14 cellular contexts compared by ENCODE assay signal in the genomic region with DNA sequence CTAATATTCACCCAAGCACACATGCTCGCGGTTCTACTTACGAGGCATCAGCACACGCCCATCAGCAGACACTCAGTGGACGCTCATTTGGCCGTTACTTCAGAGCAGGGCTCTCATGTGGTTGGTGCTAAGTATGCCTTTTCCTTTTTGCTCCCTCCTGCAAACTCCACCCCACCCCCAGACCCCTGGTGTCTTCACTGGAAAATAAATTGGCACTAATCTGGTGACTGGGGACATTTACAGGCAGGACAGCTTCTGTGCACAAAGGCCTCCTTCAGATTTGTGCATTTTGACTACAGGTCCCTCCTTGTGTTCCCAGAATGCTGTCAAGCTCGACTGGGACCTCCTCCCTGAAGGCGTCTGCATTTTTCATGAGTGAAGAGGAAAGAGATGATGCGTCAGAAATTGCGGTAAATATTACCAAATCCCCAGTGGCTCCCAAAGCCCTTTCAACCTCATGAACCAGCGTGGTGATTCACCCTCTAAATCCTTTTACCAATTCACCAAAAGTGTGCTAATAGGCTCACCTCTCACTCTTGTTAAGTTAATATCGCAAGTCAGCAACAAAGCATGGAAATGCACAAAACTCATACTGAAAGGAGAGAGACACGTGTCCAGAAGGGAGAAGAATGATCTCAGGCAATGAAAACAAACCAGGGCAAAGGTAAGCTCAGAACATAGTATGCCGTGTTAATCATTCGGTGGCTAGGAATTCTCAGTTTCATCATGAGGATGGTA.
A peak's percentile ranks its signal among the peaks of the same experiment; 100 is the strongest.
DNase-seq lines count a peak whose midpoint lies in the region; ATAC-seq, FAIRE-seq and TF ChIP-seq lines count a peak whose summit lies in the region.
"Had no signal": no experiment of that assay in that cellular context is flagged by ENCODE, and none has a peak within 500 bp of the region (broad histone marks: within the 10 kb centered on the region; RNA-seq: fewer than 3 reads in every experiment).

No MANE protein-coding gene starts in this region.

- H3K27ac ChIP-seq in GM23338 (ENCODE audit: low read depth), result no peak overlapping the region
- no peak overlapping the region for H3K27ac ChIP-seq in HepG2 (ENCODE audit: extremely low read length, insufficient read depth, low read length)
- H3K27ac ChIP-seq: right atrium auricular region, suprapubic skin had no signal

- H3K4me3 ChIP-seq in GM23338 (peak overlapping the region; percentile 39; the same call in 1 of the 2 replicates), skeletal muscle satellite cell (ENCODE audit: low read length) (peak overlapping the region; percentile 11), HepG2 (replicated peaks in 1 of 3; ENCODE audit: insufficient read depth in 1 of 3, low read depth in 2 of 3, low read length in 3 of 3) (no peak overlapping the region)
- H3K4me3 ChIP-seq: right atrium auricular region, suprapubic skin had no signal

- H2AFZ ChIP-seq in GM23338 (no peak overlapping the region), HepG2 (ENCODE audit: low read length) (no peak overlapping the region)

- H3K4me1 ChIP-seq in GM23338 (ENCODE audit: insufficient read depth) (peaks cover 58% of the 10 kb centered on the region), skeletal muscle satellite cell (ENCODE audit: control insufficient read depth, insufficient read depth, low read length) (peaks cover 7% of the 10 kb centered on the region), HepG2 (ENCODE audit: insufficient read depth, low read length) (no peaks in the 10 kb centered on the region)
- H3K4me1 ChIP-seq: right atrium auricular region, suprapubic skin had no signal

- H3K9ac ChIP-seq in skeletal muscle satellite cell (ENCODE audit: low read depth, low read length) (no peak overlapping the region), HepG2 (ENCODE audit: insufficient read depth, low read depth, low read length) (no peak overlapping the region)

- H4K20me1 ChIP-seq in GM23338 (replicated peaks; ENCODE audit: insufficient read depth) (no peaks in the 10 kb centered on the region), HepG2 (ENCODE audit: insufficient read depth, low read length) (no peaks in the 10 kb centered on the region)

- POLR2A ChIA-PET in HepG2 (lab: Yijun Ruan, JAX), result no interaction called here

- peak overlapping the region; percentile 16 for H3K4me2 ChIP-seq in GM23338
- H3K4me2 ChIP-seq in skeletal muscle satellite cell (ENCODE audit: low read length), result no peak overlapping the region
- H3K4me2 ChIP-seq in HepG2 (ENCODE audit: low read depth, low read length), result no peak overlapping the region

- H3K79me2 ChIP-seq in GM23338 (replicated peaks; ENCODE audit: insufficient read depth), result no peaks in the 10 kb centered on the region
- no peaks in the 10 kb centered on the region for H3K79me2 ChIP-seq in HepG2 (ENCODE audit: insufficient read depth, low read length)

- in situ Hi-C loops in HepG2 (cut with HindIII; ENCODE audit: extremely low pct_ligation_motif_present, low pct_unique_long_range_greater_than_20kb), result no loop called here

- H3K9me3 ChIP-seq in skeletal muscle satellite cell (replicated peaks; ENCODE audit: low read length) (no peaks in the 10 kb centered on the region), HepG2 (ENCODE audit: low read length) (no peaks in the 10 kb centered on the region)
- H3K9me3 ChIP-seq: right atrium auricular region, suprapubic skin had no signal

- ATAC-seq in GM23338 (peak; percentile 41), HepG2 (no peak)

- no peaks in the 10 kb centered on the region for H3K36me3 ChIP-seq in GM23338 (ENCODE audit: insufficient read depth)
- H3K36me3 ChIP-seq in skeletal muscle satellite cell (ENCODE audit: insufficient read depth, low read length), result no peaks in the 10 kb centered on the region
- H3K36me3 ChIP-seq in HepG2 (replicated peaks in 1 of 2; ENCODE audit: control insufficient read depth in 1 of 2, insufficient read depth in 2 of 2, low read length in 2 of 2), result no peaks in the 10 kb centered on the region
- H3K36me3 ChIP-seq: right atrium auricular region, suprapubic skin had no signal

- H3K4me1 Mint-ChIP-seq in GM23338 (peaks cover 49% of the 10 kb centered on the region), Calu3 (ENCODE audit: low read depth, unreplicated experiment) (no peaks in the 10 kb centered on the region)

- H3K36me3 Mint-ChIP-seq in GM23338 (ENCODE audit: low read depth) (no peaks in the 10 kb centered on the region), Calu3 (ENCODE audit: insufficient read depth, unreplicated experiment) (no peaks in the 10 kb centered on the region)

- no TSS peak for BruUV-seq in HepG2 (replicated peaks; lab: Mats Ljungman, UMichigan)
- BruUV-seq in Calu3 (replicated peaks; lab: Mats Ljungman, UMichigan), result no TSS peak

- no peak for TF ChIP-seq CTCF in GM23338 (conservative IDR thresholded peaks at IDR 0.05; ENCODE audit: low read depth in 2 of 2)
- TF ChIP-seq CTCF in HepG2 (CRISPR knock-in tag; IDR thresholded peaks at IDR 0.05), result no peak
- no peak for TF ChIP-seq CTCF in Calu3 (IDR thresholded peaks at IDR 0.05; ENCODE audit: unreplicated experiment)

- H3F3A ChIP-seq in GM23338 (replicated peaks; ENCODE audit: low read depth), result no peaks in the 10 kb centered on the region

- no peak for TF ChIP-seq RAD21 in HepG2 (CRISPR knock-in tag; IDR thresholded peaks at IDR 0.05)

- intact Hi-C loops in HepG2 (cut with micrococcal nuclease; ENCODE audit: unreplicated experiment), result no loop called here
- intact Hi-C loops in Calu3 (cut with micrococcal nuclease; ENCODE audit: unreplicated experiment), result no loop called here

- H3K27me3 Mint-ChIP-seq in GM23338 (ENCODE audit: insufficient read depth, low read depth, poor library complexity), result peaks cover 38% of the 10 kb centered on the region
- peaks cover 24% of the 10 kb centered on the region for H3K27me3 Mint-ChIP-seq in Calu3 (ENCODE audit: unreplicated experiment)

- DNase-seq in GM23338 (ENCODE audit: low spot score) (peak; percentile 24), RPMI7951 (ENCODE audit: low read depth) (peak; percentile 67), fibroblast of peridontal ligament (ENCODE audit: extremely low read depth) (peak; percentile 41), COR-L47 (lab: John Stamatoyannopoulos, UW) (no peak), HepG2 (ENCODE audit: low spot score) (no peak), Calu3 (no peak)
- DNase-seq: DMS153, Karpas-422, midbrain, NCI-H226, Right ventricle myocardium superior had no signal

- FAIRE-seq in HepG2 (lab: Jason Lieb, UNC), result no peak

- H3K9me3 Mint-ChIP-seq in GM23338 (no peaks in the 10 kb centered on the region), Calu3 (ENCODE audit: low read depth, unreplicated experiment) (no peaks in the 10 kb centered on the region)

- H3K9me2 ChIP-seq in GM23338 (ENCODE audit: insufficient read depth), result no peaks in the 10 kb centered on the region

- H3K4me3 Mint-ChIP-seq in GM23338 (peak overlapping the region; percentile 21; the same call in 2 of the 3 replicates), Calu3 (ENCODE audit: low read depth, unreplicated experiment) (no peak overlapping the region)

- CTCF ChIA-PET in HepG2 (lab: Yijun Ruan, JAX; ENCODE audit: low intra/inter-chr PET ratio, low total read pairs) (no interaction called here), Calu3 (lab: Charles Lee) (no interaction called here)

- H3K27ac Mint-ChIP-seq in GM23338 (no peak overlapping the region), Calu3 (ENCODE audit: unreplicated experiment) (no peak overlapping the region)

- WGBS in HepG2 (ENCODE audit: low lambda C conversion rate), result 42% methylated on average over 15 of the region's 15 CpGs

- no peak for TF ChIP-seq POLR2A in HepG2 (IDR thresholded peaks at IDR 0.05; ENCODE audit: insufficient read depth in 1 of 2, low read depth in 2 of 2, low read length in 2 of 2)

- TF ChIP-seq EP300 in HepG2 (IDR thresholded peaks at IDR 0.05; ENCODE audit: low read depth in 2 of 2, low read length in 2 of 2) (no peak), HepG2 (CRISPR knock-in tag; IDR thresholded peaks at IDR 0.05; ENCODE audit: borderline replicate concordance) (no peak)

- peaks cover 71% of the 10 kb centered on the region for H3K27me3 ChIP-seq in GM23338 (ENCODE audit: insufficient read depth)
- no peaks in the 10 kb centered on the region for H3K27me3 ChIP-seq in skeletal muscle satellite cell (ENCODE audit: control insufficient read depth, insufficient read depth, low read length)
- 0 out of 5 replicates have a peak, but pooled peaks cover 0 to 1% of the 10 kb centered on the region in 2 experiments for H3K27me3 ChIP-seq in HepG2 (ENCODE audit: control insufficient read depth in 1 of 2, insufficient read depth in 2 of 2, low read length in 2 of 2)
- H3K27me3 ChIP-seq: right atrium auricular region had no signal

TF ChIP-seq in GM23338, 12 proteins besides CTCF, POLR2A, EP300 and RAD21 (continues in another document):
- TF ChIP-seq ETS1 (IDR thresholded peaks at IDR 0.05), result no peak
- TF ChIP-seq CREB1 (CRISPR knock-in tag; IDR thresholded peaks at IDR 0.05; ENCODE audit: low read depth), result no peak

TF ChIP-seq in HepG2, 621 proteins besides CTCF, POLR2A, EP300 and RAD21:
- TF ChIP-seq, protein P1, sequence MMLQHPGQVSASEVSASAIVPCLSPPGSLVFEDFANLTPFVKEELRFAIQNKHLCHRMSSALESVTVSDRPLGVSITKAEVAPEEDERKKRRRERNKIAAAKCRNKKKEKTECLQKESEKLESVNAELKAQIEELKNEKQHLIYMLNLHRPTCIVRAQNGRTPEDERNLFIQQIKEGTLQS (CRISPR knock-in tag; IDR thresholded peaks at IDR 0.05), result no peak
- TF ChIP-seq ARNT2 (CRISPR knock-in tag; IDR thresholded peaks at IDR 0.05; ENCODE audit: low read depth) (no peak), HOXD1 (CRISPR knock-in tag; IDR thresholded peaks at IDR 0.05) (no peak), MEIS2 (CRISPR knock-in tag; IDR thresholded peaks at IDR 0.05) (no peak), ARNT (IDR thresholded peaks at IDR 0.05) (no peak)
TF ChIP-seq in HepG2: peak in this region for 0.

Comparison
In these comparisons a context has a peak if more than half of its experiments do, and no peak if none do; other contexts are left out.
1. DNase-seq: peak in GM23338 (single experiment), RPMI7951 (single experiment) and fibroblast of peridontal ligament (single experiment); none in COR-L47 (single experiment), HepG2 (single experiment) and Calu3 (single experiment).
2. H3K4me3 ChIP-seq: peak in GM23338 (single experiment) and skeletal muscle satellite cell (single experiment); none in HepG2 (0 of 3).